8 cellular contexts compared by ENCODE assay signal in genomic region chr2:112483047-112483473, GRCh38. TPM values are rescaled to one million over a fixed set of nuclear protein-coding genes. Genes with fewer than 3 reads are reported as not detected.
DNase-seq lines count a peak whose midpoint lies in the region; ATAC-seq and TF ChIP-seq lines count a peak whose summit lies in the region.

No MANE protein-coding gene starts in this region.

- H3K4me3 ChIP-seq in Caco-2 (ENCODE audit: low read depth, low read length): peak overlapping the region; percentile 90
- H3K4me3 ChIP-seq in HL-60 (replicated peaks; ENCODE audit: insufficient read depth, low read length): peak overlapping the region; percentile 86
- peak overlapping the region; percentile 90 for H3K4me3 ChIP-seq in colonic mucosa
- H3K4me3 ChIP-seq in transverse colon: peak overlapping the region; percentile 40 to 85 (median 83)

- H3K36me3 Mint-ChIP-seq in Caco-2 (ENCODE audit: insufficient read depth, unreplicated experiment): peaks cover 25% of the 10 kb centered on the region

- H3K4me1 Mint-ChIP-seq in Caco-2 (ENCODE audit: low read depth, unreplicated experiment): peaks cover 11% of the 10 kb centered on the region

- DNase-seq in Caco-2 (peak in 1 of 2 experiments; percentile 29), HL-60 (ENCODE audit: low read depth in 1 of 2, low spot score in 1 of 2) (peak; percentile 27 to 60), RWPE1 (ENCODE audit: low spot score) (peak; percentile 55), colonic mucosa (peak; percentile 26), lung microvascular endothelial cell (ENCODE audit: low read depth in 2 of 2) (peak; percentile 34 to 76), transverse colon (no peak), GOT3 (lab: John Stamatoyannopoulos, UW) (no peak)

- POLR2A ChIA-PET in Caco-2 (lab: Charles Lee) (interaction anchor here (0.6 kb wide), 1 partner anchor 205 kb away, joined by 3 read pairs; no protein-coding TSS in a partner anchor), RWPE1 (lab: Yijun Ruan, JAX; ENCODE audit: low non-redundant PET) (no interaction called here)

- TF ChIP-seq EP300 in transverse colon (IDR thresholded peaks at IDR 0.05; ENCODE audit: low read depth): no peak

- no peaks in the 10 kb centered on the region for H3K27me3 Mint-ChIP-seq in Caco-2 (ENCODE audit: insufficient read depth, unreplicated experiment)

- CTCF ChIA-PET in Caco-2 (lab: Charles Lee): interaction anchor here (0.6 to 1.6 kb wide), 4 partner anchors 10 to 181 kb away, joined by 3 to 4 read pairs (median 4); no protein-coding TSS in a partner anchor
- CTCF ChIA-PET in RWPE1 (lab: Yijun Ruan, JAX): interaction anchor here (0.6 kb wide), 1 partner anchor 363 kb away, joined by 4 read pairs; no protein-coding TSS in a partner anchor

- H3K9me3 Mint-ChIP-seq in Caco-2 (ENCODE audit: unreplicated experiment): no peaks in the 10 kb centered on the region

- ATAC-seq in HG02571 (IDR thresholded peaks at IDR 0.05; ENCODE audit: unreplicated experiment): no peak

- peak overlapping the region; percentile 52 to 73 for H3K9ac ChIP-seq in colonic mucosa (ENCODE audit: low read depth in 2 of 2, low read length in 2 of 2)

- H3K36me3 ChIP-seq in Caco-2 (ENCODE audit: control insufficient read depth, insufficient read depth, low read length) (no peaks in the 10 kb centered on the region), colonic mucosa (no peaks in the 10 kb centered on the region), transverse colon (no peaks in the 10 kb centered on the region)

- H3K9me3 ChIP-seq in Caco-2 (no peaks in the 10 kb centered on the region), colonic mucosa (no peaks in the 10 kb centered on the region), transverse colon (no peaks in the 10 kb centered on the region)

- H3K4me1 ChIP-seq in Caco-2 (peaks cover 5% of the 10 kb centered on the region; the same call in 1 of the 2 replicates), colonic mucosa (peaks cover 6% of the 10 kb centered on the region), transverse colon (peaks cover 7 to 20% (median 15%) of the 10 kb centered on the region in 4 donors)

- 0 to 9% methylated on average over 1 to 10 of the region's 10 CpGs for WGBS in transverse colon (ENCODE audit: low coverage in 1 of 2), 2 donors

- intact Hi-C loops in Caco-2 (cut with micrococcal nuclease; ENCODE audit: unreplicated experiment): loop anchor here (5.0 kb wide), 2 partner anchors 226 to 244 kb away; partner anchors contain the start of gene ZC3H8
- intact Hi-C loops in colonic mucosa (cut with DNase I): no loop called here
- intact Hi-C loops in transverse colon (cut with DNase I; ENCODE audit: low total_unique reads): no loop called here

- H3K27ac Mint-ChIP-seq in Caco-2 (ENCODE audit: unreplicated experiment): peak overlapping the region; percentile 35

- no peak for TF ChIP-seq POLR2A in transverse colon (IDR thresholded peaks at IDR 0.05)

- H3K4me3 Mint-ChIP-seq in Caco-2 (ENCODE audit: unreplicated experiment): peak overlapping the region; percentile 89

- peak overlapping the region; percentile 80 for H3K27ac ChIP-seq in HL-60 (replicated peaks)
- H3K27ac ChIP-seq in RWPE1: peak overlapping the region; percentile 94
- peak overlapping the region; percentile 87 for H3K27ac ChIP-seq in colonic mucosa
- peak overlapping the region; percentile 89 to 96 (median 92) for H3K27ac ChIP-seq in transverse colon

- in situ Hi-C loops in transverse colon (cut with MboI; ENCODE audit: low pct_ligation_motif_present in 1 of 4, low pct_unique_long_range_greater_than_20kb in 1 of 4, low sequenced_read_pairs in 3 of 4): loop anchor here in 3 of 4 donors (10.0 to 25.0 kb wide), 3 partner anchors 92 to 254 kb away; partner anchors contain the start of gene CHCHD5 (in 1 of the 3)

- TF ChIP-seq CTCF in Caco-2 (IDR thresholded peaks at IDR 0.05; ENCODE audit: insufficient read depth in 1 of 2, low read depth in 1 of 2, low read length in 1 of 2, severe bottlenecking in 1 of 2, unreplicated experiment in 1 of 2): no peak
- TF ChIP-seq CTCF in HL-60 (IDR thresholded peaks at IDR 0.05; ENCODE audit: insufficient read depth, low read length): no peak
- TF ChIP-seq CTCF in RWPE1 (conservative IDR thresholded peaks at IDR 0.05; ENCODE audit: low read depth): no peak
- TF ChIP-seq CTCF in colonic mucosa (IDR thresholded peaks at IDR 0.05): no peak
- no peak for TF ChIP-seq CTCF in transverse colon (IDR thresholded peaks at IDR 0.05)

- no TSS peak for BruUV-seq in Caco-2 (replicated peaks; lab: Mats Ljungman, UMichigan)

- no peaks in the 10 kb centered on the region for H3K27me3 ChIP-seq in Caco-2 (replicated peaks; ENCODE audit: control insufficient read depth, insufficient read depth, low read length)
- no peaks in the 10 kb centered on the region for H3K27me3 ChIP-seq in HL-60 (ENCODE audit: insufficient read depth, poor library complexity, severe bottlenecking)
- H3K27me3 ChIP-seq in colonic mucosa: no peaks in the 10 kb centered on the region
- no peaks in the 10 kb centered on the region for H3K27me3 ChIP-seq in transverse colon

RNA-seq across cellular contexts. Expression of gene TTL, which starts 1.1 kb away (rescaled TPM):
- 40.8 and 46.9 TPM in 2 replicates for total RNA-seq in Caco-2 (2022)
- total RNA-seq in colonic mucosa: 10 to 100 TPM; 16.9 to 17.5 TPM
- 5.8 and 9.2 TPM in 2 replicates for total RNA-seq in lung microvascular endothelial cell
- 10 to 100 TPM in 3 of 4 donors, 1 to 10 TPM in 1; 7.9 to 61.3 (median 16.6) TPM for total RNA-seq in transverse colon

RNA-seq across cellular contexts. Expression of gene RGPD8, which starts 49.6 kb away (rescaled TPM):
- total RNA-seq in Caco-2 (2022) (17.5 and 23.1 TPM in 2 replicates), colonic mucosa (10 to 100 TPM in 1 of 2 donors, 1 to 10 TPM in 1; 8.6 to 11.7 TPM), lung microvascular endothelial cell (2.4 and 7.1 TPM in 2 replicates), transverse colon (10 to 100 TPM in 3 of 4 donors, 1 to 10 TPM in 1; 8.0 to 32.4 (median 14.6) TPM)

RNA-seq across cellular contexts. Expression of gene POLR1B, which starts 59.2 kb away (rescaled TPM):
- total RNA-seq in Caco-2 (2022): 38.3 and 42.2 TPM in 2 replicates
- 10 to 100 TPM; 13.5 to 29.6 TPM for total RNA-seq in colonic mucosa
- 12.0 and 16.3 TPM in 2 replicates for total RNA-seq in lung microvascular endothelial cell
- total RNA-seq in transverse colon: 10 to 100 TPM in 3 of 4 donors, 1 to 10 TPM in 1; 6.0 to 24.1 (median 14.8) TPM

Comparison
In these comparisons a context has a peak if more than half of its experiments do, and no peak if none do; other contexts are left out.
1. DNase-seq: peak in HL-60 (2 of 2), RWPE1 (single experiment), colonic mucosa (single experiment) and lung microvascular endothelial cell (2 of 2); none in transverse colon (single experiment) and GOT3 (single experiment).
2. Peak in every context shown above with its lines, with median percentiles within 50 percentile points of each other: H3K4me3 ChIP-seq and H3K27ac ChIP-seq.